Comparison of ENCODE assay signal across 15 cellular contexts in genomic region chr2:159609933-159610523, GRCh38. TPM values are rescaled to one million over a fixed set of nuclear protein-coding genes. Genes with fewer than 3 reads are reported as not detected.
A peak's percentile ranks its signal among the peaks of the same experiment; 100 is the strongest.
DNase-seq lines count a peak whose midpoint lies in the region; ATAC-seq, FAIRE-seq and TF ChIP-seq lines count a peak whose summit lies in the region.
"Had no signal": no experiment of that assay in that cellular context is flagged by ENCODE, and none has a peak within 500 bp of the region (broad histone marks: within the 10 kb centered on the region; RNA-seq: fewer than 3 reads in every experiment).

No MANE protein-coding gene starts in this region.

- H3K9ac ChIP-seq in HUES64 (ENCODE audit: low read depth, low read length) (no peak overlapping the region), colonic mucosa (ENCODE audit: low read depth in 2 of 2, low read length in 2 of 2) (peak overlapping the region in 1 of 2 donors; percentile 47)

- DNase-seq in GM12891 (ENCODE audit: insufficient read length, low spot score) (no peak), colonic mucosa (no peak), neural crest cell (ENCODE audit: low read depth, low spot score) (no peak), NCI-H510A (lab: John Stamatoyannopoulos, UW) (no peak), immature natural killer cell (no peak)
- DNase-seq: activated naive CD4-positive, alpha-beta T cell treated with anti-CD3 and anti-CD28 coated beads for 36 hours; effector CD8-positive, alpha-beta T cell; NCI-H1105 treated with DMSO at 0.1 percent for 48 hours; stimulated activated CD4-positive, alpha-beta T cell treated with anti-CD3 and anti-CD28 coated beads, Interleukin-2, amount 100 ng/mL, for 48 hours had no signal

- H3K9me3 Mint-ChIP-seq in neural crest cell (no peaks in the 10 kb centered on the region), immature natural killer cell (no peaks in the 10 kb centered on the region)
- H3K9me3 Mint-ChIP-seq: activated naive CD4-positive, alpha-beta T cell treated with anti-CD3 and anti-CD28 coated beads for 36 hours had no signal

- H3K36me3 Mint-ChIP-seq in neural crest cell (ENCODE audit: low read depth) (no peaks in the 10 kb centered on the region), immature natural killer cell (no peaks in the 10 kb centered on the region)

- WGBS in HUES64, result 56% methylated on average over 3 of the region's 4 CpGs

- H3K4me1 ChIP-seq in HUES64 (ENCODE audit: insufficient read depth, low read length) (peaks cover 69% of the 10 kb centered on the region), colonic mucosa (peaks cover 6% of the 10 kb centered on the region)

- H3K36me3 ChIP-seq in HUES64 (ENCODE audit: insufficient read depth, low read length) (no peaks in the 10 kb centered on the region), colonic mucosa (no peaks in the 10 kb centered on the region)
- H3K36me3 ChIP-seq: breast epithelium, prostate gland had no signal

- H3K27ac ChIP-seq in HUES64 (ENCODE audit: low read depth, low read length) (0 out of 2 replicates have a peak overlapping the region, but pooled peaks have one; percentile 20), colonic mucosa (peak overlapping the region; percentile 7)
- H3K27ac ChIP-seq: C4-2B, prostate gland had no signal

- intact Hi-C loops in colonic mucosa (cut with DNase I), result no loop called here

- no peak for ATAC-seq in HG03196 (IDR thresholded peaks at IDR 0.05; ENCODE audit: unreplicated experiment)
- ATAC-seq: GM12878 had no signal

- H3K4me3 ChIP-seq in HUES64 (ENCODE audit: low read length) (peak overlapping the region; percentile 18; the same call in 1 of the 2 replicates), colonic mucosa (no peak overlapping the region)
- H3K4me3 ChIP-seq: breast epithelium, GM12878, prostate gland had no signal

- H3K27me3 Mint-ChIP-seq in neural crest cell (ENCODE audit: low read depth) (no peaks in the 10 kb centered on the region), immature natural killer cell (ENCODE audit: low read depth in 3 of 3) (peaks cover 0 to 12% (median 12%) of the 10 kb centered on the region in 3 donors)

- TF ChIP-seq POLR2A in GM12891 (IDR thresholded peaks at IDR 0.05; ENCODE audit: low read depth, low read length), result no peak

- peak; percentile 60 for FAIRE-seq in GM12891 (lab: Jason Lieb, UNC)
- FAIRE-seq: GM12878 had no signal

- no peaks in the 10 kb centered on the region for H3K27me3 ChIP-seq in HUES64 (ENCODE audit: insufficient read depth, low read length)
- H3K27me3 ChIP-seq in colonic mucosa, result no peaks in the 10 kb centered on the region
- H3K27me3 ChIP-seq: breast epithelium had no signal

- TF ChIP-seq CTCF in colonic mucosa (IDR thresholded peaks at IDR 0.05), result no peak
- TF ChIP-seq CTCF in neural crest cell (conservative IDR thresholded peaks at IDR 0.05), result no peak

- H3K9me3 ChIP-seq in HUES64 (ENCODE audit: insufficient read depth, low read depth, low read length) (no peaks in the 10 kb centered on the region), colonic mucosa (no peaks in the 10 kb centered on the region)
- H3K9me3 ChIP-seq: breast epithelium, prostate gland had no signal

- H3K27ac Mint-ChIP-seq in neural crest cell (ENCODE audit: unreplicated experiment), result no peak overlapping the region
- no peak overlapping the region for H3K27ac Mint-ChIP-seq in immature natural killer cell
- H3K27ac Mint-ChIP-seq: activated naive CD4-positive, alpha-beta T cell treated with anti-CD3 and anti-CD28 coated beads for 36 hours had no signal

- H3K4me1 Mint-ChIP-seq in neural crest cell (peaks cover 50% of the 10 kb centered on the region), immature natural killer cell (peaks cover 10 to 15% of the 10 kb centered on the region in 2 donors)

- peak overlapping the region; percentile 40 for H3K4me3 Mint-ChIP-seq in neural crest cell
- H3K4me3 Mint-ChIP-seq in immature natural killer cell, result no peak overlapping the region
- H3K4me3 Mint-ChIP-seq: activated naive CD4-positive, alpha-beta T cell treated with anti-CD3 and anti-CD28 coated beads for 36 hours had no signal

TF ChIP-seq in GM12891, 5 proteins besides CTCF, POLR2A, EP300 and RAD21:
- TF ChIP-seq PAX5 (IDR thresholded peaks at IDR 0.05; ENCODE audit: insufficient read depth, low read length, severe bottlenecking), result no peak
- TF ChIP-seq POLR2AphosphoS5 (IDR thresholded peaks at IDR 0.05; ENCODE audit: low read depth, low read length), result no peak
- no peak for TF ChIP-seq POU2F2 (IDR thresholded peaks at IDR 0.05; ENCODE audit: low read depth, low read length)
- TF ChIP-seq SPI1 (IDR thresholded peaks at IDR 0.05; ENCODE audit: low read depth, low read length), result no peak
- no peak for TF ChIP-seq TAF1 (IDR thresholded peaks at IDR 0.05; ENCODE audit: low read depth, low read length)
TF ChIP-seq in GM12891: peak in this region for 0.

RNA-seq across cellular contexts. Expression of gene BAZ2B, which starts 6.3 kb away (rescaled TPM):
- 17.9 TPM for polyA plus RNA-seq in GM12891 (2012; ENCODE audit: low read depth, missing spikeins)
- polyA plus RNA-seq in HUES64 (2013, experiment 1 of 2), result 17.1 TPM
- 15.5 TPM for polyA plus RNA-seq in HUES64 (2013, experiment 2 of 2)
- total RNA-seq in colonic mucosa, result 10 to 100 TPM; 36.7 to 60.9 TPM
- 65.9 and 76.2 TPM in 2 replicates for total RNA-seq in neural crest cell
- polyA plus RNA-seq in immature natural killer cell, result 10 to 100 TPM in 2 of 3 donors, 1 to 10 TPM in 1; 4.6 to 32.2 (median 13.2) TPM
